In the genomic region with DNA sequence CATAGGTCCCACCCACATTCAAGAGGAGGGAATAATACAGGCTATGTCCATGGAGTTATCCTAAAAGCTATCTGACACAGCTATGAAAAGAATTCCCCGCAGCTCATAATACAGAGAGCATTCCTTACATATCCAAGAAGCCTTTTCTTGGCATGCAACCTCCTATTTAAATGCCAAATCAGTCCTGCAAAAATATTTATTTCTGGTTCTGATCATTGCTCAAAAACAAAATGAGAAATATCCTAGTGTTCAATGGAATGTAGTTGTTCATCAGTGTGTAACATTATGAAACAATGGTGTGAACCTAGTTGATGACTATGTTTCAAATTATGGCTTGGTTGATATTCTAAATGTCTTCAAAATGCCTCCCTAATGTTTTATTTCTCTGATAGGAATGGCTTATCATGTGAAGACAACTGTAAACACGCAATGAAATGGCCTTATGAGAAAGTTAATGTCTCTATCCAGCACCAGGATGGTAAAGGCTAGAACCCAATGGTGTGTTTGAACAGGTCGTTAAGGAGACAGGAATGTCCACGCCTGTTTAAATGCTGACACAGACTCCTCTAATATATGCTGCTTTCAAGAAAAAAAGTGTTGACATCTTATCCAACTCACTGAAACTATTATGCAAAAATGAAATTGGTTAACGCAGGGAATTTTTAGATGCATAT, we compare ENCODE assay signal across 21 cellular contexts.
DNase-seq lines count a peak whose midpoint lies in the region; ATAC-seq and TF ChIP-seq lines count a peak whose summit lies in the region.
"Had no signal": no experiment of that assay in that cellular context is flagged by ENCODE, and none has a peak within 500 bp of the region (broad histone marks: within the 10 kb centered on the region; RNA-seq: fewer than 3 reads in every experiment).

No MANE protein-coding gene starts in this region.

- H3F3A ChIP-seq in neural progenitor cell (ENCODE audit: low read depth): no peaks in the 10 kb centered on the region

- H3K36me3 Mint-ChIP-seq in neural progenitor cell: no peaks in the 10 kb centered on the region
- H3K36me3 Mint-ChIP-seq: naive thymus-derived CD8-positive, alpha-beta T cell had no signal

- no peak overlapping the region for H3K4me2 ChIP-seq in neural progenitor cell

- H3K27me3 ChIP-seq in neural progenitor cell: no peaks in the 10 kb centered on the region
- H3K27me3 ChIP-seq: esophagus squamous epithelium had no signal

- H3K4me1 ChIP-seq in neural progenitor cell: peaks cover 15% of the 10 kb centered on the region
- H3K4me1 ChIP-seq: esophagus squamous epithelium had no signal

- H3K79me2 ChIP-seq in neural progenitor cell (ENCODE audit: low read depth): no peaks in the 10 kb centered on the region

- H4K20me1 ChIP-seq in neural progenitor cell (ENCODE audit: low read depth): no peaks in the 10 kb centered on the region

- peaks cover 2% of the 10 kb centered on the region for H3K9me3 Mint-ChIP-seq in neural progenitor cell

- H3K9ac ChIP-seq in neural progenitor cell: no peak overlapping the region

- H3K4me3 ChIP-seq in AG10803 (ENCODE audit: low read length): no peak overlapping the region
- no peak overlapping the region for H3K4me3 ChIP-seq in epithelial cell of proximal tubule (ENCODE audit: low read depth, low read length)
- H3K4me3 ChIP-seq in neural progenitor cell: no peak overlapping the region
- H3K4me3 ChIP-seq: esophagus squamous epithelium had no signal

- H2AFZ ChIP-seq in neural progenitor cell (replicated peaks): no peak overlapping the region

- H3K4me1 Mint-ChIP-seq in neural progenitor cell: peaks cover 23% of the 10 kb centered on the region
- H3K4me1 Mint-ChIP-seq: naive thymus-derived CD8-positive, alpha-beta T cell had no signal

- DNase-seq in AG10803 (ENCODE audit: low read depth): peak; percentile 64
- DNase-seq in NCI-H226: peak; percentile 91
- peak; percentile 27 for DNase-seq in epithelial cell of proximal tubule (ENCODE audit: low read depth)
- DNase-seq in non-pigmented ciliary epithelial cell (ENCODE audit: low read depth): peak; percentile 22
- no peak for DNase-seq in neural progenitor cell (ENCODE audit: low spot score)
- DNase-seq in NAMALWA (ENCODE audit: low spot score): no peak
- DNase-seq: activated CD8-positive, alpha-beta memory T cell treated with anti-CD3 and anti-CD28 coated beads for 24 hours; activated naive CD4-positive, alpha-beta T cell; activated T-cell treated with anti-CD3 and anti-CD28 coated beads, Interleukin-2, amount 50 U/mL, for 24 hours; AML-193; aorta; effector memory CD8-positive, alpha-beta T cell; esophagus squamous epithelium; naive thymus-derived CD8-positive, alpha-beta T cell; NCI-H1417 treated with DMSO at 0.1 percent for 48 hours; NCI-H524; SIG-M5; T-helper 1 cell had no signal

- no peak overlapping the region for H3K4me3 Mint-ChIP-seq in neural progenitor cell
- H3K4me3 Mint-ChIP-seq: activated T-cell treated with anti-CD3 and anti-CD28 coated beads, Interleukin-2, amount 50 U/mL, for 24 hours; effector memory CD8-positive, alpha-beta T cell; naive thymus-derived CD8-positive, alpha-beta T cell had no signal

- H3K27ac ChIP-seq in neural progenitor cell: no peak overlapping the region
- H3K27ac ChIP-seq: esophagus squamous epithelium had no signal

- TF ChIP-seq CTCF in AG10803 (conservative IDR thresholded peaks at IDR 0.05; ENCODE audit: low read length) (no peak), epithelial cell of proximal tubule (conservative IDR thresholded peaks at IDR 0.05; ENCODE audit: low read depth, low read length) (no peak), neural progenitor cell (IDR thresholded peaks at IDR 0.05) (no peak)

- H3K27ac Mint-ChIP-seq in neural progenitor cell: no peak overlapping the region
- H3K27ac Mint-ChIP-seq: activated T-cell treated with anti-CD3 and anti-CD28 coated beads, Interleukin-2, amount 50 U/mL, for 24 hours; effector memory CD8-positive, alpha-beta T cell; naive thymus-derived CD8-positive, alpha-beta T cell had no signal

- H3K9me3 ChIP-seq in neural progenitor cell (ENCODE audit: low read depth): no peaks in the 10 kb centered on the region
- H3K9me3 ChIP-seq: esophagus squamous epithelium had no signal

- H3K36me3 ChIP-seq in neural progenitor cell: no peaks in the 10 kb centered on the region
- H3K36me3 ChIP-seq: esophagus squamous epithelium had no signal

- H3K27me3 Mint-ChIP-seq in neural progenitor cell (ENCODE audit: insufficient read depth, low read depth): no peaks in the 10 kb centered on the region
- H3K27me3 Mint-ChIP-seq: activated T-cell treated with anti-CD3 and anti-CD28 coated beads, Interleukin-2, amount 50 U/mL, for 24 hours; effector memory CD8-positive, alpha-beta T cell; naive thymus-derived CD8-positive, alpha-beta T cell had no signal

- ATAC-seq in HG03354 (IDR thresholded peaks at IDR 0.05; ENCODE audit: poor library complexity, severe bottlenecking, unreplicated experiment) (no peak), HG02759 (IDR thresholded peaks at IDR 0.05; ENCODE audit: unreplicated experiment) (no peak)
- ATAC-seq: effector memory CD8-positive, alpha-beta T cell; naive thymus-derived CD8-positive, alpha-beta T cell; Panc1 had no signal

Comparison
In these comparisons a context has a peak if more than half of its experiments do, and no peak if none do; other contexts are left out.
1. DNase-seq: peak in AG10803 (single experiment), NCI-H226 (single experiment), epithelial cell of proximal tubule (single experiment) and non-pigmented ciliary epithelial cell (single experiment); none in neural progenitor cell (single experiment) and NAMALWA (single experiment).